1 cellular context compared by ENCODE assay signal in the genomic region with DNA sequence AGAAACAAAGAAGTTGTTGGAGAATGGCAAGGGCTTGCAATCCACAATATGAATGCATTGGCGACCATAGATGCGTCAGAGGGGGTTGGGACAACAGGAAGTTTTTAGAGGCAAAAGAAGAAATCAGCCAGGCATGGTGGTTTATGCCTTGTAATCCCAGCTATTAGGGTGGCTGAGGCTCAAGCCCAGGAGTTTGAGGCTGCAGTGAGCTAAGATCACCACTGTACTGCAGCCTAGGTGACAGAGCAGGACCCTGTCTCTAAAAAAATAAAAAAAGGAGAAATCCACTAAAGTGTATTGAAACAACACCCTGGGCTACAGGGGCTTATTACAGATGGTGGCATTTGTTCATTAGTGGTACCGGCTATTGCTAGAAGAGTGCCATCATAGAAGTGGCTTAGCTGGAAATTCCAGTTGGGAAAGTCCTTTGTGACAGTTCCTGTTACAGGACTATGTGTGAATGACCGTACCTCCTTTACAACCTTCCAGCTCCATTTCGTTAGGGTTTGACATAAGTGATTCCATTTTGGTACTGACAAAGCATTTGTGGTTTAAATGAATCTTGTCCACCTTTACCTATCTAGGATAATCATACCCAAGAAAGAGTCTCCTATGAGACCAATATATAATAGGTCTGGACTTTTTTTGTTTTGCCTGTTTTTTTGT.
TF ChIP-seq lines count a peak whose summit lies in the region.

No MANE protein-coding gene starts in this region.

TF ChIP-seq in HepG2, 621 proteins besides CTCF, POLR2A, EP300 and RAD21:
- TF ChIP-seq, protein P1, sequence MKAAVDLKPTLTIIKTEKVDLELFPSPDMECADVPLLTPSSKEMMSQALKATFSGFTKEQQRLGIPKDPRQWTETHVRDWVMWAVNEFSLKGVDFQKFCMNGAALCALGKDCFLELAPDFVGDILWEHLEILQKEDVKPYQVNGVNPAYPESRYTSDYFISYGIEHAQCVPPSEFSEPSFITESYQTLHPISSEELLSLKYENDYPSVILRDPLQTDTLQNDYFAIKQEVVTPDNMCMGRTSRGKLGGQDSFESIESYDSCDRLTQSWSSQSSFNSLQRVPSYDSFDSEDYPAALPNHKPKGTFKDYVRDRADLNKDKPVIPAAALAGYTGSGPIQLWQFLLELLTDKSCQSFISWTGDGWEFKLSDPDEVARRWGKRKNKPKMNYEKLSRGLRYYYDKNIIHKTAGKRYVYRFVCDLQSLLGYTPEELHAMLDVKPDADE (CRISPR knock-in tag; IDR thresholded peaks at IDR 0.05) = no peak
- TF ChIP-seq, protein P2, sequence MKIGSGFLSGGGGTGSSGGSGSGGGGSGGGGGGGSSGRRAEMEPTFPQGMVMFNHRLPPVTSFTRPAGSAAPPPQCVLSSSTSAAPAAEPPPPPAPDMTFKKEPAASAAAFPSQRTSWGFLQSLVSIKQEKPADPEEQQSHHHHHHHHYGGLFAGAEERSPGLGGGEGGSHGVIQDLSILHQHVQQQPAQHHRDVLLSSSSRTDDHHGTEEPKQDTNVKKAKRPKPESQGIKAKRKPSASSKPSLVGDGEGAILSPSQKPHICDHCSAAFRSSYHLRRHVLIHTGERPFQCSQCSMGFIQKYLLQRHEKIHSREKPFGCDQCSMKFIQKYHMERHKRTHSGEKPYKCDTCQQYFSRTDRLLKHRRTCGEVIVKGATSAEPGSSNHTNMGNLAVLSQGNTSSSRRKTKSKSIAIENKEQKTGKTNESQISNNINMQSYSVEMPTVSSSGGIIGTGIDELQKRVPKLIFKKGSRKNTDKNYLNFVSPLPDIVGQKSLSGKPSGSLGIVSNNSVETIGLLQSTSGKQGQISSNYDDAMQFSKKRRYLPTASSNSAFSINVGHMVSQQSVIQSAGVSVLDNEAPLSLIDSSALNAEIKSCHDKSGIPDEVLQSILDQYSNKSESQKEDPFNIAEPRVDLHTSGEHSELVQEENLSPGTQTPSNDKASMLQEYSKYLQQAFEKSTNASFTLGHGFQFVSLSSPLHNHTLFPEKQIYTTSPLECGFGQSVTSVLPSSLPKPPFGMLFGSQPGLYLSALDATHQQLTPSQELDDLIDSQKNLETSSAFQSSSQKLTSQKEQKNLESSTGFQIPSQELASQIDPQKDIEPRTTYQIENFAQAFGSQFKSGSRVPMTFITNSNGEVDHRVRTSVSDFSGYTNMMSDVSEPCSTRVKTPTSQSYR (CRISPR knock-in tag; IDR thresholded peaks at IDR 0.05; ENCODE audit: borderline replicate concordance) = no peak
- TF ChIP-seq U2AF2 (IDR thresholded peaks at IDR 0.05; ENCODE audit: low read depth, low read length) (no peak), ISL2 (CRISPR knock-in tag; IDR thresholded peaks at IDR 0.05) (no peak), PHF20 (CRISPR knock-in tag; IDR thresholded peaks at IDR 0.05) (no peak), RXRA (CRISPR knock-in tag; IDR thresholded peaks at IDR 0.05) (no peak), ZNF253 (CRISPR knock-in tag; IDR thresholded peaks at IDR 0.05; ENCODE audit: borderline replicate concordance) (no peak), CREB1 (IDR thresholded peaks at IDR 0.05) (no peak), CREB1 (CRISPR knock-in tag; IDR thresholded peaks at IDR 0.05) (no peak), CCDC6 (CRISPR knock-in tag; IDR thresholded peaks at IDR 0.05) (no peak), CENPT (CRISPR knock-in tag; IDR thresholded peaks at IDR 0.05; ENCODE audit: low read depth) (no peak), ZNF101 (CRISPR knock-in tag; IDR thresholded peaks at IDR 0.05; ENCODE audit: borderline replicate concordance, low read depth) (no peak), GLMP (CRISPR knock-in tag; IDR thresholded peaks at IDR 0.05; ENCODE audit: borderline replicate concordance) (no peak), ZNF44 (CRISPR knock-in tag; IDR thresholded peaks at IDR 0.05) (no peak), ZBTB2 (CRISPR knock-in tag; IDR thresholded peaks at IDR 0.05; ENCODE audit: low read depth) (no peak)
- TF ChIP-seq, protein P3, sequence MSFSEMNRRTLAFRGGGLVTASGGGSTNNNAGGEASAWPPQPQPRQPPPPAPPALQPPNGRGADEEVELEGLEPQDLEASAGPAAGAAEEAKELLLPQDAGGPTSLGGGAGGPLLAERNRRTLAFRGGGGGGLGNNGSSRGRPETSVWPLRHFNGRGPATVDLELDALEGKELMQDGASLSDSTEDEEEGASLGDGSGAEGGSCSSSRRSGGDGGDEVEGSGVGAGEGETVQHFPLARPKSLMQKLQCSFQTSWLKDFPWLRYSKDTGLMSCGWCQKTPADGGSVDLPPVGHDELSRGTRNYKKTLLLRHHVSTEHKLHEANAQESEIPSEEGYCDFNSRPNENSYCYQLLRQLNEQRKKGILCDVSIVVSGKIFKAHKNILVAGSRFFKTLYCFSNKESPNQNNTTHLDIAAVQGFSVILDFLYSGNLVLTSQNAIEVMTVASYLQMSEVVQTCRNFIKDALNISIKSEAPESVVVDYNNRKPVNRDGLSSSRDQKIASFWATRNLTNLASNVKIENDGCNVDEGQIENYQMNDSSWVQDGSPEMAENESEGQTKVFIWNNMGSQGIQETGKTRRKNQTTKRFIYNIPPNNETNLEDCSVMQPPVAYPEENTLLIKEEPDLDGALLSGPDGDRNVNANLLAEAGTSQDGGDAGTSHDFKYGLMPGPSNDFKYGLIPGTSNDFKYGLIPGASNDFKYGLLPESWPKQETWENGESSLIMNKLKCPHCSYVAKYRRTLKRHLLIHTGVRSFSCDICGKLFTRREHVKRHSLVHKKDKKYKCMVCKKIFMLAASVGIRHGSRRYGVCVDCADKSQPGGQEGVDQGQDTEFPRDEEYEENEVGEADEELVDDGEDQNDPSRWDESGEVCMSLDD (CRISPR knock-in tag; IDR thresholded peaks at IDR 0.05; ENCODE audit: borderline replicate concordance) = no peak
